In genomic region chr14:100823488-100823887, GRCh38 we compare ENCODE assay signal across 1 cellular context.
TF ChIP-seq lines count a peak whose summit lies in the region.

No MANE protein-coding gene starts in this region.

TF ChIP-seq in H1, 55 proteins besides CTCF, POLR2A, EP300 and RAD21 (continued from another document):
- TF ChIP-seq USF2 (IDR thresholded peaks at IDR 0.05; ENCODE audit: low read length), result no peak
- no peak for TF ChIP-seq TAF1 (IDR thresholded peaks at IDR 0.05; ENCODE audit: low read depth, low read length)
